29 cellular contexts compared by ENCODE assay signal in the genomic region with DNA sequence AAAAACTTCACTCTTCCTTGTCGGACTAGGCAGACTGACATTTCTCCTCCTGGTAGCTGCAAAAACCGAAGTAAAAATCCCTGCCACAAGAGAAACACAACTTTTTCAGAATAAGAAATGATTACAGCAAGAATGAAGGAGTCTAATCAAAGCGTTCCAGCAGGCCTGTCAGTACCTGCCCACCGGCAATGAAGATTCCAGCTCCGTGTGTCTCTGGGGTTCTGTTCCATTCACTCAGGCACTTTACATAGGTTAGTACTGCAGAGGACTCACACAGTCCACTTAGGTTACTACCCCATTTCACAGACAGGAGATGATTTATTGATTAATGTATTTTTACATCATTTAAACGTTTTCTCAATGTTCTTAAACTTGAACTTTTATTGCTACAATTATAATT.
"Had no signal": no experiment of that assay in that cellular context is flagged by ENCODE, and none has a peak within 500 bp of the region (broad histone marks: within the 10 kb centered on the region; RNA-seq: fewer than 3 reads in every experiment).

No MANE protein-coding gene starts in this region.

- H3K27me3 ChIP-seq: pancreas, suprapubic skin, tibial artery, uterus had no signal

- H3K36me3 ChIP-seq: left ventricle myocardium inferior, pancreas, prostate gland, suprapubic skin, thoracic aorta, tibial artery, uterus had no signal

- H3K9me3 ChIP-seq: left ventricle myocardium inferior, pancreas, prostate gland, suprapubic skin, thoracic aorta, tibial artery, uterus had no signal

- H3K36me3 Mint-ChIP-seq: immature natural killer cell; memory B cell; naive thymus-derived CD8-positive, alpha-beta T cell; stimulated activated effector memory CD8-positive, alpha-beta T cell treated with anti-CD3 and anti-CD28 coated beads, Interleukin-12 subunit alpha, Interleukin-12 subunit beta, amount 100 ng/mL, for 72 hours; type B pancreatic cell had no signal

- H3K4me3 Mint-ChIP-seq: immature natural killer cell; memory B cell; naive thymus-derived CD8-positive, alpha-beta T cell; nephron; neural crest cell; stimulated activated effector memory CD8-positive, alpha-beta T cell treated with anti-CD3 and anti-CD28 coated beads, Interleukin-12 subunit alpha, Interleukin-12 subunit beta, amount 100 ng/mL, for 72 hours; stimulated activated naive CD8-positive, alpha-beta T cell treated with anti-CD3 and anti-CD28 coated beads, Interleukin-15, Interleukin-2, amounts not matched to agents 100 ng/mL and 50 ng/mL, for 24 hours; type B pancreatic cell had no signal

- H3K27ac Mint-ChIP-seq: immature natural killer cell; memory B cell; naive thymus-derived CD8-positive, alpha-beta T cell; nephron; stimulated activated effector memory CD8-positive, alpha-beta T cell treated with anti-CD3 and anti-CD28 coated beads, Interleukin-12 subunit alpha, Interleukin-12 subunit beta, amount 100 ng/mL, for 72 hours; stimulated activated naive CD8-positive, alpha-beta T cell treated with anti-CD3 and anti-CD28 coated beads, Interleukin-15, Interleukin-2, amounts not matched to agents 100 ng/mL and 50 ng/mL, for 24 hours; type B pancreatic cell had no signal

- H3K9me3 Mint-ChIP-seq: memory B cell; naive thymus-derived CD8-positive, alpha-beta T cell; nephron; neural crest cell; stimulated activated effector memory CD8-positive, alpha-beta T cell treated with anti-CD3 and anti-CD28 coated beads, Interleukin-12 subunit alpha, Interleukin-12 subunit beta, amount 100 ng/mL, for 72 hours; stimulated activated naive CD8-positive, alpha-beta T cell treated with anti-CD3 and anti-CD28 coated beads, Interleukin-15, Interleukin-2, amounts not matched to agents 100 ng/mL and 50 ng/mL, for 24 hours; type B pancreatic cell had no signal

- H3K27me3 Mint-ChIP-seq: memory B cell, type B pancreatic cell had no signal

- H3K27ac ChIP-seq: left ventricle myocardium inferior, pancreas, prostate gland, skin epidermis, suprapubic skin, thoracic aorta, tibial artery, uterus had no signal

- H3K4me1 ChIP-seq: pancreas, prostate gland, uterus had no signal

- FAIRE-seq: islet of Langerhans, pancreas had no signal

- DNase-seq: hypothalamus; immature natural killer cell; left ventricle myocardium inferior; naive thymus-derived CD8-positive, alpha-beta T cell; nucleus accumbens; pancreas; posterior cingulate gyrus; retina; right cardiac atrium; stimulated activated CD4-positive, alpha-beta T cell treated with anti-CD3 and anti-CD28 coated beads, Interleukin-12 subunit alpha, Interleukin-12 subunit beta, amount 100 ng/mL, for 4 hours; stimulated activated CD4-positive, alpha-beta T cell treated with anti-CD3 and anti-CD28 coated beads, Interleukin-15, amount 100 ng/mL, for 24 hours; stimulated activated CD4-positive, alpha-beta T cell treated with anti-CD3 and anti-CD28 coated beads, Interleukin-2, amount 100 ng/mL, for 24 hours; stimulated activated CD4-positive, alpha-beta T cell treated with anti-CD3 and anti-CD28 coated beads, Interleukin-4, amount 100 ng/mL, for 1 hour; stimulated activated naive CD4-positive, alpha-beta T cell; tibial artery; uterus had no signal

- H3K4me3 ChIP-seq: left ventricle myocardium inferior, lung, pancreas, prostate gland, skin epidermis, suprapubic skin, thoracic aorta, tibial artery, uterus had no signal

- H3K4me1 Mint-ChIP-seq: immature natural killer cell; memory B cell; naive thymus-derived CD8-positive, alpha-beta T cell; neural crest cell; stimulated activated effector memory CD8-positive, alpha-beta T cell treated with anti-CD3 and anti-CD28 coated beads, Interleukin-12 subunit alpha, Interleukin-12 subunit beta, amount 100 ng/mL, for 72 hours had no signal

- ATAC-seq: naive thymus-derived CD8-positive, alpha-beta T cell; pancreas; right cardiac atrium; sciatic nerve; stimulated activated effector memory CD8-positive, alpha-beta T cell treated with anti-CD3 and anti-CD28 coated beads, Interleukin-12 subunit alpha, Interleukin-12 subunit beta, amount 100 ng/mL, for 72 hours had no signal
